Comparison of ENCODE assay signal across 1 cellular context in the genomic region with DNA sequence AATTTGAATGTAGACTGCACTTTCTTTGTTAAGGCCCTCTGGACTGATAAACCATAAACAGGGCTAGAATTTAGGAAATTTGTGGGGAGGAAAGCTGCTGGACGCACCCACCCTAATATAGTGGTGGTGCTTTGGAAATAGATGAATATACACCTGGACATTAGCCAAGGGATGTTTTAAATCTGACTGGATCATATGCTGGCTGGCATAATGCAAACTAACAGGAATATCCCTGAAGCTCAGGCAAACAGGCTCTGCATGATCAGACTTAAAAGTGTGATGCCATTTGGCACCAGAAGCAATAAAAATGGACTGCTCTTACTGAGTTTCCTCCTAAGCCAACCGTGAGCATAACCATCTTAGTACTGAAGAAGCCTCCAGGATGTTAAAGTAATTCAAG.
TF ChIP-seq lines count a peak whose summit lies in the region.

No MANE protein-coding gene starts in this region.

TF ChIP-seq in A549, 52 proteins besides CTCF, POLR2A, EP300 and RAD21 (continued from another document):
- no peak for TF ChIP-seq ZC3H11A (IDR thresholded peaks at IDR 0.05)
- TF ChIP-seq ELK1 (IDR thresholded peaks at IDR 0.05; ENCODE audit: low read depth, low read length): no peak
- TF ChIP-seq, protein P1, sequence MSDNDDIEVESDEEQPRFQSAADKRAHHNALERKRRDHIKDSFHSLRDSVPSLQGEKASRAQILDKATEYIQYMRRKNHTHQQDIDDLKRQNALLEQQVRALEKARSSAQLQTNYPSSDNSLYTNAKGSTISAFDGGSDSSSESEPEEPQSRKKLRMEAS (IDR thresholded peaks at IDR 0.05): no peak
- TF ChIP-seq FOSL2 (IDR thresholded peaks at IDR 0.05): no peak
- TF ChIP-seq FOSL2 (CRISPR knock-in tag; IDR thresholded peaks at IDR 0.05): no peak
- no peak for TF ChIP-seq MYC (IDR thresholded peaks at IDR 0.05; ENCODE audit: borderline replicate concordance, low read length)
- TF ChIP-seq ZFP36 (IDR thresholded peaks at IDR 0.05; ENCODE audit: borderline replicate concordance, partially characterized antibody): no peak
- TF ChIP-seq KDM1A (IDR thresholded peaks at IDR 0.05; ENCODE audit: low read depth): no peak
- no peak for TF ChIP-seq EHMT2 (IDR thresholded peaks at IDR 0.05; ENCODE audit: low read depth)
- no peak for TF ChIP-seq PHF8 (IDR thresholded peaks at IDR 0.05; ENCODE audit: borderline replicate concordance, low read depth)
TF ChIP-seq in A549: peak in this region for 0.
